In the genomic region with DNA sequence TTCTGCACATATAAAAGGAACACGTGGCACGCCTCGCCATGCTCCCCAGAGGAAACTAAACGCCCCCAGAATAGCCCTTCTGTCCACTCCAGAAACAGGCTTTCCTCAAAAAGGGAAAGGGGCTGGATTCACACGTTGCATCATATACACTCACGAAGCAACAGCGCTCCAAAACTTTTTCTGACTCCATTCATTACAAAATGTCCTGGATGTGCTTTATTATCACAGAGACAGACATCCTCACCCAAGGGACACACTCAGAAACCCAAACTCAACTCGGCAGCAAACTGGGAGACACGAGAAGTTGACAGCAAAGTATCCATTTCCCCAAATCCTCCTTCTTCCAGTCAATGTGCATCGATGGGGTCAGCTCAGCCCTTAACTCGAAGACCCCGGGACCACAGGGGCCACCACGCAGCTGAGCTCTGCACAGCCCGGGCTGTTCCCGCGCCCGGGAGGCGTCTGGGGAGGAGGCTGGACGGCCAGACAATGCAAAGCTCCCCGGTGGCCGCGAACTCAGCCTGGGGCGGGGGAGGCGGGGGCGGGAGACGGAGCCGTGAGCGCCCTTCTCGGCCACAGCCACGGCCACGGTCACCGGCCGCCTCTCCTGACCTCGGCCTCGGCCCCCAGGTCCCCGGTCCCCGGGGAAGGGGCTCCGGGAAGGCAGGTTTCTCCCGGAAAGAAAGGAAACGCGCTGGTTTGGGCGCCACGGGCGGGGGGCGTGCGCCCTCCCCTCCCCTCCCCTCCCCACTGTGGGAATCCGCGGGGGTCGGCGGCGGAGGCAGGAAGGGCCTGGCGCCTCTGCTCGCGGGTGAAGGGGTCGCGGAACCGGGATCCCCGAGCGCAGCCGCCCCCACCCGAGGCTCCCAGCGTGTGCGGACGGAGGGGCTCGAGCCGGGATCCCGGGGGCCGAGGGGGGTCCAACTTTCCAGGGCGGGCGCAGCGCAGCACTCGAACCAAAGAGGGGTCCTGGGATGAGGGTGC, we compare ENCODE assay signal across 1 cellular context.
TF ChIP-seq lines count a peak whose summit lies in the region.

No MANE protein-coding gene starts in this region.

TF ChIP-seq in HepG2, 621 proteins besides CTCF, POLR2A, EP300 and RAD21 (continues in another document):
- no peak for TF ChIP-seq DR1 (CRISPR knock-in tag; IDR thresholded peaks at IDR 0.05)
- no peak for TF ChIP-seq HNRNPL (IDR thresholded peaks at IDR 0.05; ENCODE audit: low read depth, low read length)
- TF ChIP-seq TP53 (CRISPR knock-in tag; conservative IDR thresholded peaks at IDR 0.05) = no peak
- no peak; the same call in 1 of the 2 replicates for TF ChIP-seq ZFP91 (CRISPR knock-in tag; IDR thresholded peaks at IDR 0.05; ENCODE audit: borderline replicate concordance)
- no peak for TF ChIP-seq ZBTB44 (CRISPR knock-in tag; IDR thresholded peaks at IDR 0.05)
- no peak for TF ChIP-seq ZNF557 (CRISPR knock-in tag; IDR thresholded peaks at IDR 0.05)
- TF ChIP-seq ZNF784 (CRISPR knock-in tag; IDR thresholded peaks at IDR 0.05; ENCODE audit: borderline replicate concordance) = no peak
- no peak for TF ChIP-seq EED (CRISPR knock-in tag; IDR thresholded peaks at IDR 0.05)
- TF ChIP-seq ZNF562 (CRISPR knock-in tag; IDR thresholded peaks at IDR 0.05; ENCODE audit: borderline replicate concordance) = no peak
- no peak for TF ChIP-seq ZNF205 (CRISPR knock-in tag; IDR thresholded peaks at IDR 0.05)
- TF ChIP-seq ZNF235 (CRISPR knock-in tag; IDR thresholded peaks at IDR 0.05; ENCODE audit: borderline replicate concordance) = no peak
- no peak for TF ChIP-seq ZNF430 (CRISPR knock-in tag; IDR thresholded peaks at IDR 0.05)
- TF ChIP-seq NKX3-1 (CRISPR knock-in tag; IDR thresholded peaks at IDR 0.05) = no peak
- peak; percentile 26 for TF ChIP-seq SAP130 (CRISPR knock-in tag; IDR thresholded peaks at IDR 0.05; ENCODE audit: low read depth)
- TF ChIP-seq AGO1 (IDR thresholded peaks at IDR 0.05; ENCODE audit: low read depth, low read length, poor library complexity, severe bottlenecking) = peak; percentile 87
- TF ChIP-seq HIC2 (CRISPR knock-in tag; IDR thresholded peaks at IDR 0.05; ENCODE audit: low read depth) = no peak
- no peak for TF ChIP-seq ZNF839 (CRISPR knock-in tag; IDR thresholded peaks at IDR 0.05; ENCODE audit: borderline replicate concordance)
- TF ChIP-seq MYC (CRISPR knock-in tag; IDR thresholded peaks at IDR 0.05; ENCODE audit: borderline replicate concordance) = peak; percentile 12; the same call in 1 of the 2 replicates
- no peak for TF ChIP-seq SSRP1 (CRISPR knock-in tag; IDR thresholded peaks at IDR 0.05)
- peak; percentile 40 for TF ChIP-seq TFDP2 (CRISPR knock-in tag; IDR thresholded peaks at IDR 0.05)
- TF ChIP-seq, protein P1, sequence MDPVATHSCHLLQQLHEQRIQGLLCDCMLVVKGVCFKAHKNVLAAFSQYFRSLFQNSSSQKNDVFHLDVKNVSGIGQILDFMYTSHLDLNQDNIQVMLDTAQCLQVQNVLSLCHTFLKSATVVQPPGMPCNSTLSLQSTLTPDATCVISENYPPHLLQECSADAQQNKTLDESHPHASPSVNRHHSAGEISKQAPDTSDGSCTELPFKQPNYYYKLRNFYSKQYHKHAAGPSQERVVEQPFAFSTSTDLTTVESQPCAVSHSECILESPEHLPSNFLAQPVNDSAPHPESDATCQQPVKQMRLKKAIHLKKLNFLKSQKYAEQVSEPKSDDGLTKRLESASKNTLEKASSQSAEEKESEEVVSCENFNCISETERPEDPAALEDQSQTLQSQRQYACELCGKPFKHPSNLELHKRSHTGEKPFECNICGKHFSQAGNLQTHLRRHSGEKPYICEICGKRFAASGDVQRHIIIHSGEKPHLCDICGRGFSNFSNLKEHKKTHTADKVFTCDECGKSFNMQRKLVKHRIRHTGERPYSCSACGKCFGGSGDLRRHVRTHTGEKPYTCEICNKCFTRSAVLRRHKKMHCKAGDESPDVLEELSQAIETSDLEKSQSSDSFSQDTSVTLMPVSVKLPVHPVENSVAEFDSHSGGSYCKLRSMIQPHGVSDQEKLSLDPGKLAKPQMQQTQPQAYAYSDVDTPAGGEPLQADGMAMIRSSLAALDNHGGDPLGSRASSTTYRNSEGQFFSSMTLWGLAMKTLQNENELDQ (CRISPR knock-in tag; IDR thresholded peaks at IDR 0.05; ENCODE audit: borderline replicate concordance) = no peak
- TF ChIP-seq, protein P2, sequence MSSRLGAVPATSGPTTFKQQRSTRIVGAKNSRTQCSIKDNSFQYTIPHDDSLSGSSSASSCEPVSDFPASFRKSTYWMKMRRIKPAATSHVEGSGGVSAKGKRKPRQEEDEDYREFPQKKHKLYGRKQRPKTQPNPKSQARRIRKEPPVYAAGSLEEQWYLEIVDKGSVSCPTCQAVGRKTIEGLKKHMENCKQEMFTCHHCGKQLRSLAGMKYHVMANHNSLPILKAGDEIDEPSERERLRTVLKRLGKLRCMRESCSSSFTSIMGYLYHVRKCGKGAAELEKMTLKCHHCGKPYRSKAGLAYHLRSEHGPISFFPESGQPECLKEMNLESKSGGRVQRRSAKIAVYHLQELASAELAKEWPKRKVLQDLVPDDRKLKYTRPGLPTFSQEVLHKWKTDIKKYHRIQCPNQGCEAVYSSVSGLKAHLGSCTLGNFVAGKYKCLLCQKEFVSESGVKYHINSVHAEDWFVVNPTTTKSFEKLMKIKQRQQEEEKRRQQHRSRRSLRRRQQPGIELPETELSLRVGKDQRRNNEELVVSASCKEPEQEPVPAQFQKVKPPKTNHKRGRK (CRISPR knock-in tag; IDR thresholded peaks at IDR 0.05) = no peak
- TF ChIP-seq TARDBP (CRISPR knock-in tag; IDR thresholded peaks at IDR 0.05) = no peak
- TF ChIP-seq AGO2 (optimal IDR thresholded peaks at IDR 0.05; ENCODE audit: low read depth, low read length) = peak; percentile 52
- no peak for TF ChIP-seq TIGD3 (CRISPR knock-in tag; IDR thresholded peaks at IDR 0.05; ENCODE audit: borderline replicate concordance)
- TF ChIP-seq ZBTB42 (CRISPR knock-in tag; IDR thresholded peaks at IDR 0.05) = no peak
- TF ChIP-seq, protein P3, sequence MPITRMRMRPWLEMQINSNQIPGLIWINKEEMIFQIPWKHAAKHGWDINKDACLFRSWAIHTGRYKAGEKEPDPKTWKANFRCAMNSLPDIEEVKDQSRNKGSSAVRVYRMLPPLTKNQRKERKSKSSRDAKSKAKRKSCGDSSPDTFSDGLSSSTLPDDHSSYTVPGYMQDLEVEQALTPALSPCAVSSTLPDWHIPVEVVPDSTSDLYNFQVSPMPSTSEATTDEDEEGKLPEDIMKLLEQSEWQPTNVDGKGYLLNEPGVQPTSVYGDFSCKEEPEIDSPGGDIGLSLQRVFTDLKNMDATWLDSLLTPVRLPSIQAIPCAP (CRISPR knock-in tag; IDR thresholded peaks at IDR 0.05; ENCODE audit: low read depth) = no peak
- TF ChIP-seq ZNF777 (CRISPR knock-in tag; IDR thresholded peaks at IDR 0.05) = no peak; the same call in 1 of the 2 replicates
- TF ChIP-seq TGIF2 (CRISPR knock-in tag; IDR thresholded peaks at IDR 0.05) = no peak
- TF ChIP-seq ZNF326 (CRISPR knock-in tag; IDR thresholded peaks at IDR 0.05; ENCODE audit: borderline replicate concordance) = no peak
- no peak for TF ChIP-seq ZNF891 (CRISPR knock-in tag; IDR thresholded peaks at IDR 0.05)
- TF ChIP-seq ZNF672 (CRISPR knock-in tag; IDR thresholded peaks at IDR 0.05) = 0 out of 2 replicates have a peak, but pooled peaks have one; percentile 21
- no peak for TF ChIP-seq ZMYM4 (CRISPR knock-in tag; IDR thresholded peaks at IDR 0.05)
- 0 out of 2 replicates have a peak, but pooled peaks have one; percentile 19 for TF ChIP-seq ARNT2 (CRISPR knock-in tag; IDR thresholded peaks at IDR 0.05; ENCODE audit: low read depth)
- TF ChIP-seq ZNF253 (CRISPR knock-in tag; IDR thresholded peaks at IDR 0.05; ENCODE audit: borderline replicate concordance) = no peak
- TF ChIP-seq ARHGAP35 (CRISPR knock-in tag; IDR thresholded peaks at IDR 0.05; ENCODE audit: borderline replicate concordance) = no peak
- TF ChIP-seq ZNF343 (CRISPR knock-in tag; IDR thresholded peaks at IDR 0.05) = no peak
- no peak for TF ChIP-seq NR3C1 (CRISPR knock-in tag; IDR thresholded peaks at IDR 0.05)
- no peak for TF ChIP-seq ELF1 (CRISPR knock-in tag; IDR thresholded peaks at IDR 0.05)
- TF ChIP-seq ZNF724P (CRISPR knock-in tag; IDR thresholded peaks at IDR 0.05; ENCODE audit: borderline replicate concordance) = no peak
- TF ChIP-seq ZNF773 (CRISPR knock-in tag; IDR thresholded peaks at IDR 0.05; ENCODE audit: borderline replicate concordance) = no peak
- TF ChIP-seq NONO (IDR thresholded peaks at IDR 0.05) = no peak
- 0 out of 2 replicates have a peak, but pooled peaks have one; percentile 45 for TF ChIP-seq NONO (CRISPR knock-in tag; conservative IDR thresholded peaks at IDR 0.05)
- no peak for TF ChIP-seq CENPBD1 (CRISPR knock-in tag; IDR thresholded peaks at IDR 0.05; ENCODE audit: borderline replicate concordance, low read depth)
- no peak for TF ChIP-seq SRY (CRISPR knock-in tag; IDR thresholded peaks at IDR 0.05)
- no peak for TF ChIP-seq RAD51 (IDR thresholded peaks at IDR 0.05; ENCODE audit: borderline replicate concordance)
- peak; percentile 38; the same call in 1 of the 2 replicates for TF ChIP-seq RBFOX2 (IDR thresholded peaks at IDR 0.05; ENCODE audit: low read depth, low read length)
- TF ChIP-seq ZFP41 (CRISPR knock-in tag; IDR thresholded peaks at IDR 0.05; ENCODE audit: borderline replicate concordance) = no peak
- no peak for TF ChIP-seq RFX3 (CRISPR knock-in tag; IDR thresholded peaks at IDR 0.05)
- no peak for TF ChIP-seq ATM (IDR thresholded peaks at IDR 0.05; ENCODE audit: borderline replicate concordance)
